ENCODE assay signal across 8 cellular contexts in genomic region chr2:168136392-168136977, GRCh38.
A peak's percentile ranks its signal among the peaks of the same experiment; 100 is the strongest.
DNase-seq lines count a peak whose midpoint lies in the region; ATAC-seq and TF ChIP-seq lines count a peak whose summit lies in the region.

No MANE protein-coding gene starts in this region.

- H3K36me3 ChIP-seq in cardiac muscle cell (peaks cover 12% of the 10 kb centered on the region), parathyroid adenoma (ENCODE audit: control insufficient read depth, insufficient read depth, low read length) (no peaks in the 10 kb centered on the region)

- H3K4me1 Mint-ChIP-seq in stimulated activated naive CD8-positive, alpha-beta T cell treated with anti-CD3 and anti-CD28 coated beads, Interleukin-15, amount 100 ng/mL, for 72 hours = peaks cover 7% of the 10 kb centered on the region

- H3K9me3 ChIP-seq in cardiac muscle cell (ENCODE audit: low read depth) (no peaks in the 10 kb centered on the region), parathyroid adenoma (ENCODE audit: control insufficient read depth, low read length) (no peaks in the 10 kb centered on the region)

- ATAC-seq in Right ventricle myocardium inferior = no peak
- peak; percentile 65 for ATAC-seq in HG03097 (IDR thresholded peaks at IDR 0.05; ENCODE audit: low FRiP score, unreplicated experiment)
- ATAC-seq in GM21423 (IDR thresholded peaks at IDR 0.05; ENCODE audit: unreplicated experiment) = no peak
- no peak for ATAC-seq in stimulated activated naive CD8-positive, alpha-beta T cell treated with anti-CD3 and anti-CD28 coated beads, Interleukin-15, amount 100 ng/mL, for 72 hours

- no peak overlapping the region for H3K4me3 Mint-ChIP-seq in stimulated activated naive CD8-positive, alpha-beta T cell treated with anti-CD3 and anti-CD28 coated beads, Interleukin-15, amount 100 ng/mL, for 72 hours

- H3K27ac ChIP-seq in cardiac muscle cell (no peak overlapping the region), parathyroid adenoma (no peak overlapping the region)

- H3K27me3 ChIP-seq in cardiac muscle cell (no peaks in the 10 kb centered on the region), parathyroid adenoma (ENCODE audit: control insufficient read depth, insufficient read depth, low read length) (no peaks in the 10 kb centered on the region)

- no peak overlapping the region for H3K4me2 ChIP-seq in parathyroid adenoma (ENCODE audit: low read length)

- H3K9me3 Mint-ChIP-seq in stimulated activated naive CD8-positive, alpha-beta T cell treated with anti-CD3 and anti-CD28 coated beads, Interleukin-15, amount 100 ng/mL, for 72 hours = no peaks in the 10 kb centered on the region

- no peak overlapping the region for H3K4me3 ChIP-seq in cardiac muscle cell
- no peak overlapping the region for H3K4me3 ChIP-seq in epithelial cell of proximal tubule (ENCODE audit: low read depth, low read length)
- H3K4me3 ChIP-seq in parathyroid adenoma (ENCODE audit: low read depth, low read length) = no peak overlapping the region

- no peak overlapping the region for H3K9ac ChIP-seq in parathyroid adenoma

- H3K4me1 ChIP-seq in cardiac muscle cell (ENCODE audit: low read depth) (peaks cover 9% of the 10 kb centered on the region), parathyroid adenoma (no peaks in the 10 kb centered on the region)

- no peak overlapping the region for H2AFZ ChIP-seq in parathyroid adenoma

- H3K27me3 Mint-ChIP-seq in stimulated activated naive CD8-positive, alpha-beta T cell treated with anti-CD3 and anti-CD28 coated beads, Interleukin-15, amount 100 ng/mL, for 72 hours = no peaks in the 10 kb centered on the region

- TF ChIP-seq CTCF in cardiac muscle cell (IDR thresholded peaks at IDR 0.05; ENCODE audit: low read depth, low read length) (peak; percentile 51), epithelial cell of proximal tubule (conservative IDR thresholded peaks at IDR 0.05; ENCODE audit: low read depth, low read length) (peak; percentile 58), parathyroid adenoma (IDR thresholded peaks at IDR 0.05) (peak; percentile 60)

- no peak overlapping the region for H3K27ac Mint-ChIP-seq in stimulated activated naive CD8-positive, alpha-beta T cell treated with anti-CD3 and anti-CD28 coated beads, Interleukin-15, amount 100 ng/mL, for 72 hours

- H3K79me2 ChIP-seq in parathyroid adenoma = peaks cover 7% of the 10 kb centered on the region

- intact Hi-C loops in Right ventricle myocardium inferior (cut with DNase I) = loop anchor here (5.0 kb wide), 2 partner anchors 186 to 201 kb away; no protein-coding TSS in a partner anchor

- peak in 1 of 2 donors; percentile 63 for DNase-seq in cardiac muscle cell (ENCODE audit: low read depth in 1 of 2, low spot score in 1 of 2)
- no peak for DNase-seq in Right ventricle myocardium inferior (ENCODE audit: missing footprints)
- DNase-seq in OCI-M1 (lab: John Stamatoyannopoulos, UW) = peak; percentile 71
- DNase-seq in epithelial cell of proximal tubule (ENCODE audit: low read depth) = no peak
- no peak for DNase-seq in stimulated activated naive CD8-positive, alpha-beta T cell treated with anti-CD3 and anti-CD28 coated beads, Interleukin-15, amount 100 ng/mL, for 72 hours
